ENCODE assay signal across 9 cellular contexts in the genomic region with DNA sequence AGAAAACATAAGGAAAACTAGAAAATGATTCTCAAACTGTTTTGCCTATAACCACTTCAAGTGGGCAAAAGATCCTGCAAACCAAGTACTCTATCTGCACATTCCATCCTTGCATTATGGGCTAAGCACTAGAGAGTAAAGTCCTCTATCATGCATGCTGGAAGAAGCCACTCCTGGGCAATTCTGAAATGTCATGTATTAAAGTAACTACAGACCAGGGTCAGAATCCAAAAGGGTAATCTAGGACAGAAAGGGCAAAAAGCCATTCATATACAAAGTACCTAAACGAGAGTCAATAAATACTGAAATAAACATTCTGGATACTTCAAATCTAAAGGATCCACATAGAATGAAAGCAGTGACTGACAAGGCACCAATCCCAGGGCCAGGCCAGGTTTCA. TPM values are rescaled to one million over a fixed set of nuclear protein-coding genes. Genes with fewer than 3 reads are reported as not detected.
DNase-seq lines count a peak whose midpoint lies in the region; ATAC-seq and TF ChIP-seq lines count a peak whose summit lies in the region.
"Had no signal": no experiment of that assay in that cellular context is flagged by ENCODE, and none has a peak within 500 bp of the region (broad histone marks: within the 10 kb centered on the region; RNA-seq: fewer than 3 reads in every experiment).

No MANE protein-coding gene starts in this region.

- no peaks in the 10 kb centered on the region for H3K9me3 Mint-ChIP-seq in activated CD4-positive, alpha-beta memory T cell treated with anti-CD3 and anti-CD28 coated beads, Interleukin-2, amount 10 ng/mL, durations not matched to agents 7 days and 5 days

- H3K36me3 ChIP-seq in HCT116 (ENCODE audit: control insufficient read depth in 1 of 2, insufficient read depth in 2 of 2, low read length in 2 of 2) (no peaks in the 10 kb centered on the region; a peak in 1 of 4 replicates), iPS-15b (ENCODE audit: control insufficient read depth, insufficient read depth, low read length) (peaks cover 4% of the 10 kb centered on the region), smooth muscle cell (ENCODE audit: low read depth) (no peaks in the 10 kb centered on the region)

- RAD21 ChIA-PET in HCT116 (lab: Charles Lee; ENCODE audit: low non-redundant PET in 1 of 2, low total read pairs in 2 of 2, uncharacterized antibody in 2 of 2, unreplicated experiment in 2 of 2): no interaction called here

- H3K79me2 ChIP-seq in HCT116 (ENCODE audit: insufficient read depth, low read length) (peaks cover 14% of the 10 kb centered on the region), smooth muscle cell (ENCODE audit: low read depth) (peaks cover 31% of the 10 kb centered on the region)

- peak overlapping the region; percentile 73; the same call in 1 of the 2 replicates for H3K27ac ChIP-seq in HCT116 (ENCODE audit: low read depth, low read length)
- H3K27ac ChIP-seq in smooth muscle cell (ENCODE audit: low read depth): peak overlapping the region; percentile 91

- H3K27me3 ChIP-seq in HCT116 (ENCODE audit: insufficient read depth, low read length) (no peaks in the 10 kb centered on the region), iPS-15b (ENCODE audit: control insufficient read depth, insufficient read depth, low read length) (no peaks in the 10 kb centered on the region), smooth muscle cell (ENCODE audit: low read depth) (no peaks in the 10 kb centered on the region)

- peak overlapping the region; percentile 98 for H3K4me3 Mint-ChIP-seq in activated CD4-positive, alpha-beta memory T cell treated with anti-CD3 and anti-CD28 coated beads, Interleukin-2, amount 10 ng/mL, durations not matched to agents 7 days and 5 days

- H3K4me3 ChIP-seq in HCT116 (replicated peaks in 1 of 2; ENCODE audit: low read depth in 1 of 2, low read length in 2 of 2) (peak overlapping the region; percentile 74 to 75), iPS-15b (ENCODE audit: low read depth, low read length) (peak overlapping the region; percentile 84), smooth muscle cell (peak overlapping the region; percentile 66)

- peak overlapping the region; percentile 69 for H3K4me2 ChIP-seq in HCT116 (ENCODE audit: low read length)
- H3K4me2 ChIP-seq in smooth muscle cell: peak overlapping the region; percentile 83

- H2AFZ ChIP-seq in HCT116 (ENCODE audit: low read depth, low read length, poor library complexity, severe bottlenecking) (no peak overlapping the region), smooth muscle cell (ENCODE audit: low read depth) (no peak overlapping the region)

- ATAC-seq in HCT116 (no peak), HG03565 (IDR thresholded peaks at IDR 0.05; ENCODE audit: unreplicated experiment) (no peak)

- 50% methylated on average over 1 of the region's 1 CpG for WGBS in smooth muscle cell (ENCODE audit: low lambda C conversion rate)

- CTCF ChIA-PET in HCT116 (lab: Charles Lee): no interaction called here
- CTCF ChIA-PET in activated CD4-positive, alpha-beta memory T cell treated with anti-CD3 and anti-CD28 coated beads, Interleukin-2, amount 10 ng/mL, durations not matched to agents 7 days and 5 days (lab: Charles Lee): no interaction called here

- H3K27ac Mint-ChIP-seq in activated CD4-positive, alpha-beta memory T cell treated with anti-CD3 and anti-CD28 coated beads, Interleukin-2, amount 10 ng/mL, durations not matched to agents 7 days and 5 days: peak overlapping the region; percentile 94

- peaks cover 17% of the 10 kb centered on the region for H3K36me3 Mint-ChIP-seq in activated CD4-positive, alpha-beta memory T cell treated with anti-CD3 and anti-CD28 coated beads, Interleukin-2, amount 10 ng/mL, durations not matched to agents 7 days and 5 days (ENCODE audit: low read depth)

- H3K9ac ChIP-seq in HCT116 (ENCODE audit: low read length) (peak overlapping the region; percentile 74), iPS-15b (ENCODE audit: low read depth, low read length) (peak overlapping the region; percentile 49), smooth muscle cell (ENCODE audit: low read depth) (peak overlapping the region; percentile 29)

- no peaks in the 10 kb centered on the region for H3F3A ChIP-seq in smooth muscle cell (ENCODE audit: low read depth)

- BruUV-seq in HCT116 (replicated peaks; lab: Mats Ljungman, UMichigan): no TSS peak

- intact Hi-C loops in HCT116 (cut with micrococcal nuclease): no loop called here

- no peaks in the 10 kb centered on the region for H3K9me3 ChIP-seq in HCT116 (ENCODE audit: control insufficient read depth in 1 of 2, insufficient read depth in 1 of 2, low read depth in 1 of 2, low read length in 2 of 2)
- no peaks in the 10 kb centered on the region for H3K9me3 ChIP-seq in iPS-15b (ENCODE audit: control insufficient read depth, insufficient read depth, low read length)
- no peaks in the 10 kb centered on the region for H3K9me3 ChIP-seq in smooth muscle cell (replicated peaks; ENCODE audit: low read depth)

- no peak for DNase-seq in HCT116 (ENCODE audit: low read depth, low spot score)
- DNase-seq in activated CD4-positive, alpha-beta memory T cell treated with anti-CD3 and anti-CD28 coated beads, Interleukin-2, amount 10 ng/mL, durations not matched to agents 7 days and 5 days: no peak
- no peak for DNase-seq in smooth muscle cell (lab: John Stamatoyannopoulos, UW; ENCODE audit: unreplicated experiment)
- DNase-seq in midbrain (lab: John Stamatoyannopoulos, UW): no peak
- no peak for DNase-seq in stimulated activated CD4-positive, alpha-beta T cell treated with anti-CD3 and anti-CD28 coated beads, Interleukin-12 subunit alpha, Interleukin-12 subunit beta, amount 100 ng/mL, for 4 hours
- no peak for DNase-seq in hippocampal formation (lab: John Stamatoyannopoulos, UW)
- DNase-seq: stimulated activated CD4-positive, alpha-beta T cell treated with anti-CD3 and anti-CD28 coated beads, Interleukin-2, amount 100 ng/mL, for 24 hours had no signal

- no peak for TF ChIP-seq RAD21 in HCT116 (IDR thresholded peaks at IDR 0.05; ENCODE audit: low read depth)

- POLR2A ChIA-PET in HCT116 (lab: Charles Lee): no interaction called here
- POLR2A ChIA-PET in activated CD4-positive, alpha-beta memory T cell treated with anti-CD3 and anti-CD28 coated beads, Interleukin-2, amount 10 ng/mL, durations not matched to agents 7 days and 5 days (lab: Charles Lee): interaction anchor here (0.9 to 1.8 kb wide), 9 partner anchors 9 to 299 kb away, joined by 3 to 17 read pairs (median 7); partner anchors contain the start of genes IL2RG, MED12 and TAF1

- H3K27me3 Mint-ChIP-seq in activated CD4-positive, alpha-beta memory T cell treated with anti-CD3 and anti-CD28 coated beads, Interleukin-2, amount 10 ng/mL, durations not matched to agents 7 days and 5 days: no peaks in the 10 kb centered on the region

- H3K4me1 Mint-ChIP-seq in activated CD4-positive, alpha-beta memory T cell treated with anti-CD3 and anti-CD28 coated beads, Interleukin-2, amount 10 ng/mL, durations not matched to agents 7 days and 5 days: peaks cover 22% of the 10 kb centered on the region

- no peak for TF ChIP-seq CTCF in HCT116 (IDR thresholded peaks at IDR 0.05 in 2 of 3, conservative IDR thresholded peaks at IDR 0.05 in 1 of 3; ENCODE audit: borderline replicate concordance in 1 of 3, insufficient read depth in 1 of 3, low read depth in 2 of 3, low read length in 2 of 3)
- TF ChIP-seq CTCF in smooth muscle cell (IDR thresholded peaks at IDR 0.05; ENCODE audit: borderline replicate concordance, insufficient read depth, poor library complexity, severe bottlenecking): no peak

- H3K9me2 ChIP-seq in HCT116 (ENCODE audit: insufficient read depth): no peaks in the 10 kb centered on the region

- no peaks in the 10 kb centered on the region for H4K20me1 ChIP-seq in HCT116 (ENCODE audit: insufficient read depth)
- H4K20me1 ChIP-seq in smooth muscle cell (ENCODE audit: low read depth): no peaks in the 10 kb centered on the region

- H3K4me1 ChIP-seq in HCT116 (ENCODE audit: control insufficient read depth in 1 of 2, insufficient read depth in 2 of 2, low read length in 2 of 2) (peaks cover 2 to 10% of the 10 kb centered on the region in 2 experiments; a peak in 3 of 4 replicates), iPS-15b (ENCODE audit: control insufficient read depth, insufficient read depth, low read length) (no peaks in the 10 kb centered on the region), smooth muscle cell (ENCODE audit: low read depth) (peaks cover 11% of the 10 kb centered on the region)

- no peak for TF ChIP-seq POLR2A in HCT116 (IDR thresholded peaks at IDR 0.05; ENCODE audit: borderline replicate concordance, extremely low read depth, insufficient read depth, insufficient read length)

RNA-seq across cellular contexts. Expression of gene SNX12, which starts 1.1 kb away (rescaled TPM):
- 43.7 TPM for total RNA-seq in HCT116 (2021; ENCODE audit: unreplicated experiment)
- 21.7 and 25.0 TPM in 2 replicates for polyA plus RNA-seq in HCT116 (2012)
- total RNA-seq in activated CD4-positive, alpha-beta memory T cell treated with anti-CD3 and anti-CD28 coated beads, Interleukin-2, amount 10 ng/mL, durations not matched to agents 7 days and 5 days: 10 to 100 TPM; 43.2 to 43.5 TPM
- 27.4 and 27.6 TPM in 2 replicates for total RNA-seq in smooth muscle cell
- polyA plus RNA-seq in smooth muscle cell: 6.4 and 11.8 TPM in 2 replicates

RNA-seq across cellular contexts. Expression of gene FOXO4, which starts 28.6 kb away (rescaled TPM):
- 14.7 TPM for total RNA-seq in HCT116 (2021; ENCODE audit: unreplicated experiment)
- 8.1 and 8.4 TPM in 2 replicates for polyA plus RNA-seq in HCT116 (2012)
- 10 to 100 TPM; 18.4 to 20.4 TPM for total RNA-seq in activated CD4-positive, alpha-beta memory T cell treated with anti-CD3 and anti-CD28 coated beads, Interleukin-2, amount 10 ng/mL, durations not matched to agents 7 days and 5 days
- total RNA-seq in smooth muscle cell: 3.9 and 4.1 TPM in 2 replicates
- 2.1 and 3.4 TPM in 2 replicates for polyA plus RNA-seq in smooth muscle cell

RNA-seq across cellular contexts. Expression of gene CXorf65, which starts 39.5 kb away (rescaled TPM):
- total RNA-seq in HCT116 (2021; ENCODE audit: unreplicated experiment) (not detected), smooth muscle cell (not detected in 2 replicates)
- polyA plus RNA-seq in HCT116 (2012): not detected in 2 replicates
- 10 to 100 TPM; 26.4 to 29.9 TPM for total RNA-seq in activated CD4-positive, alpha-beta memory T cell treated with anti-CD3 and anti-CD28 coated beads, Interleukin-2, amount 10 ng/mL, durations not matched to agents 7 days and 5 days
- polyA plus RNA-seq in smooth muscle cell: not detected in 2 replicates

RNA-seq across cellular contexts. Expression of gene IL2RG, which starts 44.3 kb away (rescaled TPM):
- total RNA-seq in HCT116 (2021; ENCODE audit: unreplicated experiment) (0.64 TPM), smooth muscle cell (not detected in 2 replicates)
- 0.07 TPM in 1 of 2 replicates, not detected in the other for polyA plus RNA-seq in HCT116 (2012)
- total RNA-seq in activated CD4-positive, alpha-beta memory T cell treated with anti-CD3 and anti-CD28 coated beads, Interleukin-2, amount 10 ng/mL, durations not matched to agents 7 days and 5 days: 100 to 1,000 TPM; 633 to 637 TPM
- not detected in 2 replicates for polyA plus RNA-seq in smooth muscle cell

RNA-seq across cellular contexts. Expression of gene MED12, which starts 51.3 kb away (rescaled TPM):
- total RNA-seq in HCT116 (2021; ENCODE audit: unreplicated experiment) (32.8 TPM), smooth muscle cell (19.6 and 25.4 TPM in 2 replicates)
- 30.0 and 33.2 TPM in 2 replicates for polyA plus RNA-seq in HCT116 (2012)
- total RNA-seq in activated CD4-positive, alpha-beta memory T cell treated with anti-CD3 and anti-CD28 coated beads, Interleukin-2, amount 10 ng/mL, durations not matched to agents 7 days and 5 days: 10 to 100 TPM; 56.5 to 61.3 TPM
- polyA plus RNA-seq in smooth muscle cell: 11.8 and 13.6 TPM in 2 replicates

Comparison
In these comparisons a context has a peak if more than half of its experiments do, and no peak if none do; other contexts are left out.
1. RNA of gene CXorf65, which starts 39.5 kb away (total RNA-seq): 26.4 to 29.9 TPM in activated CD4-positive, alpha-beta memory T cell treated with anti-CD3 and anti-CD28 coated beads, Interleukin-2, amount 10 ng/mL, durations not matched to agents 7 days and 5 days; not detected in HCT116 (single experiment) and not detected in smooth muscle cell; every median in the first group is over 10 times any median in the second.
2. Peak in every context shown above with its lines, with median percentiles within 50 percentile points of each other: H3K4me3 ChIP-seq and H3K9ac ChIP-seq.